In the genomic region with DNA sequence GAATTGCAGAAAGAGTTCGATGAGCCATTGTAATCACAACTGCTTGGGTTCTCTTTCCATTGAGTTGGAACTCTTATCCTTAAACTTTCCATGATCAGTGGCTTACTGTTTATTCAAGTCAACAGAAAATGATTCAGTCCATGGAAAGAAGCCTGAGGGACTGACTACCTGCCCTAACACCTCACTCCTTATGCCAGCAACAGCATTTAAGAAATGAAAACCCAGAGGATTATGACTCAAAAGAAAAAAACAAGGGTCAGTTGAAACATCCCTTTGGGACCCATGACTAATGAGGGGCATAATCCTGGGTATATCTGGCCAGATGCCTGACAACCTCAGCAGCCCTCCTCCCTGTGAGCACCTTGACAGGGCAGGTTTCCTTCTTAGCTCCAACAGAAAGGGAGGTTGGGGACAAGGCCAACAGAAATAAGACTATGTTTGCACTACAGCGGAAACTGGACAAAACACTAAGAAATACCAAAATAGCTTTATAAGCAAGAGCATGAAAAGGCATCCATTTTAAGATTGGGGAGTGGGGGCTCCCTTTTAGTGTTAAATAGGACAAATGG, we compare ENCODE assay signal across 27 cellular contexts.
DNase-seq lines count a peak whose midpoint lies in the region; ATAC-seq and TF ChIP-seq lines count a peak whose summit lies in the region.
"Had no signal": no experiment of that assay in that cellular context is flagged by ENCODE, and none has a peak within 500 bp of the region (broad histone marks: within the 10 kb centered on the region; RNA-seq: fewer than 3 reads in every experiment).

No MANE protein-coding gene starts in this region.

- no peak for DNase-seq in CD8-positive, alpha-beta T cell
- DNase-seq in MG63, result peak; percentile 4
- DNase-seq in astrocyte of the spinal cord (ENCODE audit: low read depth, low spot score), result peak; percentile 12
- DNase-seq in kidney glomerular epithelial cell (lab: John Stamatoyannopoulos, UW), result peak; percentile 36
- DNase-seq in C1 segment of cervical spinal cord (lab: John Stamatoyannopoulos, UW), result no peak
- DNase-seq in activated CD4-positive, alpha-beta T cell treated with anti-CD3 and anti-CD28 coated beads for 48 hours, result no peak
- DNase-seq: 8988T; activated CD4-positive, CD25-positive, alpha-beta regulatory T cell; activated CD8-positive, alpha-beta T cell treated with anti-CD3 and anti-CD28 coated beads for 36 hours; activated gamma-delta T cell treated with Interleukin-2 at 50 U/mL for 16 hours; activated T-cell treated with anti-CD3 and anti-CD28 coated beads for 4 hours; AML-193; central memory CD4-positive, alpha-beta T cell; DMS79; GM23248; islet precursor cell; NCI-H1417 treated with DMSO at 0.1 percent for 48 hours; spleen; stimulated activated CD4-positive, alpha-beta T cell treated with anti-CD3 and anti-CD28 coated beads, Interleukin-4, amount 100 ng/mL, for 4 hours; T-helper 9 cell had no signal

- in situ Hi-C loops in astrocyte of the spinal cord (cut with HindIII; ENCODE audit: low sequenced_read_pairs), result no loop called here

- no peaks in the 10 kb centered on the region for H3K27me3 ChIP-seq in CD8-positive, alpha-beta T cell (ENCODE audit: insufficient read depth, low read length)
- no peaks in the 10 kb centered on the region for H3K27me3 ChIP-seq in MG63
- H3K27me3 ChIP-seq: gastroesophageal sphincter, spleen had no signal

- peaks cover 7% of the 10 kb centered on the region for H3K4me1 Mint-ChIP-seq in CD8-positive, alpha-beta T cell (ENCODE audit: low read depth)

- no peaks in the 10 kb centered on the region for H3K9me3 ChIP-seq in CD8-positive, alpha-beta T cell (ENCODE audit: low read length)
- peaks cover 2% of the 10 kb centered on the region; the same call in 1 of the 2 replicates for H3K9me3 ChIP-seq in MG63
- H3K9me3 ChIP-seq: gastroesophageal sphincter had no signal

- intact Hi-C loops in CD8-positive, alpha-beta T cell (cut with DNase I, micrococcal nuclease), result no loop called here

- H3K27ac ChIP-seq in CD8-positive, alpha-beta T cell (ENCODE audit: low read depth, low read length), result no peak overlapping the region
- H3K27ac ChIP-seq: gastroesophageal sphincter, GM23248, spleen had no signal

- no peak overlapping the region for H3K4me3 ChIP-seq in CD8-positive, alpha-beta T cell (ENCODE audit: low read depth, low read length)
- H3K4me3 ChIP-seq in MG63 (no peak overlapping the region), astrocyte of the spinal cord (ENCODE audit: low read depth, low read length) (no peak overlapping the region)
- H3K4me3 ChIP-seq: gastroesophageal sphincter, GM12878, GM23248, lung, spleen had no signal

- POLR2A ChIA-PET in CD8-positive, alpha-beta T cell (lab: Charles Lee), result no interaction called here

- H3K36me3 Mint-ChIP-seq in CD8-positive, alpha-beta T cell, result peaks cover 40% of the 10 kb centered on the region
- H3K36me3 Mint-ChIP-seq: type B pancreatic cell had no signal

- no peaks in the 10 kb centered on the region for H3K36me3 ChIP-seq in CD8-positive, alpha-beta T cell (ENCODE audit: insufficient read depth, low read length)
- 0 out of 2 replicates have a peak, but pooled peaks cover 3% of the 10 kb centered on the region for H3K36me3 ChIP-seq in MG63
- H3K36me3 ChIP-seq: gastroesophageal sphincter had no signal

- CTCF ChIA-PET in CD8-positive, alpha-beta T cell (lab: Charles Lee), result interaction anchor here (1.5 kb wide), 1 partner anchor 107 kb away, joined by 5 read pairs; a partner anchor contains a TSS

- no peaks in the 10 kb centered on the region for H3K4me1 ChIP-seq in CD8-positive, alpha-beta T cell (ENCODE audit: insufficient read depth, low read length)

- ATAC-seq in CD8-positive, alpha-beta T cell, result no peak
- ATAC-seq in HG02610 (IDR thresholded peaks at IDR 0.05; ENCODE audit: unreplicated experiment) (no peak), GM21737 (IDR thresholded peaks at IDR 0.05; ENCODE audit: unreplicated experiment) (no peak)
- ATAC-seq: activated CD8-positive, alpha-beta T cell treated with anti-CD3 and anti-CD28 coated beads for 36 hours; gastroesophageal sphincter; GM12878 had no signal

- no peaks in the 10 kb centered on the region for H3K27me3 Mint-ChIP-seq in CD8-positive, alpha-beta T cell (ENCODE audit: low read depth)
- H3K27me3 Mint-ChIP-seq: activated CD8-positive, alpha-beta T cell treated with anti-CD3 and anti-CD28 coated beads for 36 hours; stimulated activated naive CD8-positive, alpha-beta T cell treated with anti-CD3 and anti-CD28 coated beads, Interleukin-15, Interleukin-2, amounts not matched to agents 100 ng/mL and 50 ng/mL, for 24 hours; type B pancreatic cell had no signal

- H3K27ac Mint-ChIP-seq in CD8-positive, alpha-beta T cell, result peak overlapping the region; percentile 45
- H3K27ac Mint-ChIP-seq: activated CD8-positive, alpha-beta T cell treated with anti-CD3 and anti-CD28 coated beads for 36 hours; stimulated activated naive CD8-positive, alpha-beta T cell treated with anti-CD3 and anti-CD28 coated beads, Interleukin-15, Interleukin-2, amounts not matched to agents 100 ng/mL and 50 ng/mL, for 24 hours; type B pancreatic cell had no signal

- H3K9me3 Mint-ChIP-seq in CD8-positive, alpha-beta T cell, result peaks cover 3% of the 10 kb centered on the region
- H3K9me3 Mint-ChIP-seq: stimulated activated naive CD8-positive, alpha-beta T cell treated with anti-CD3 and anti-CD28 coated beads, Interleukin-15, Interleukin-2, amounts not matched to agents 100 ng/mL and 50 ng/mL, for 24 hours had no signal

- TF ChIP-seq CTCF in CD8-positive, alpha-beta T cell (IDR thresholded peaks at IDR 0.05), result no peak
- TF ChIP-seq CTCF in astrocyte of the spinal cord (IDR thresholded peaks at IDR 0.05; ENCODE audit: low read depth, low read length), result no peak

- no peak overlapping the region for H3K4me3 Mint-ChIP-seq in CD8-positive, alpha-beta T cell
- H3K4me3 Mint-ChIP-seq: activated CD8-positive, alpha-beta T cell treated with anti-CD3 and anti-CD28 coated beads for 36 hours; stimulated activated naive CD8-positive, alpha-beta T cell treated with anti-CD3 and anti-CD28 coated beads, Interleukin-15, Interleukin-2, amounts not matched to agents 100 ng/mL and 50 ng/mL, for 24 hours; type B pancreatic cell had no signal

Comparison
In these comparisons a context has a peak if more than half of its experiments do, and no peak if none do; other contexts are left out.
1. DNase-seq: peak in MG63 (single experiment), astrocyte of the spinal cord (single experiment) and kidney glomerular epithelial cell (single experiment); none in CD8-positive, alpha-beta T cell (0 of 7), C1 segment of cervical spinal cord (0 of 14) and activated CD4-positive, alpha-beta T cell treated with anti-CD3 and anti-CD28 coated beads for 48 hours (single experiment).